Comparison of ENCODE assay signal across 13 cellular contexts in the genomic region with DNA sequence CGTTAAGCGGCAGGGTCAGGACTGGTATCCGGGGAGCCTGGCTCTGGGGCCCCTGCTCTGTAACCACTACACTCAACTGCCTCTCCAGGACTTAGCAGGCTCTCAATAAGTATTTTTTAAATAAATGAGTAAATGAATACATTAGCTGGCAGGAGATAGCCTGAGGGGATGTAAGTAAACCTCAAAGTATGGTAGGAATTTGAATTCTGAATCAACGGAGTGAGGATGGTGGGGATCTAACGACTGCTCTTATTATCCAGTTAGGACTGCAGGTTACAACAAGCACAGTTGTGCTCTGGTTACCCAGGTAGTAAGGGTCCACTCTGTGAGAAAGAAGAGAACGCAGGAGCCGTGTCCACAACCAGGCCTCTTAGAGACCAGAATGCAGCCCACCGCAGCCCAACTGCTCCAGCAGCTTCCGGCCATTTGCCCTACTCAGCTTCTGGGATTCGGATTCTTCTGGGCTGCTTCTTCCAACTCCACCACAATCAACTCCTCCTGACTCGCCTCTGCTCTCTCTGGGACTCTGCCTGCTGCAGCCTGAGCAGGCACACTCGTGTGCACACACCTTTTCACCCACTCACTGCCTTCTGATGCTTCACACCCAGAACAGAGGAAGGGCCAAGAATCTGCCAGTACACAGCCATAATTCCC. TPM values are rescaled to one million over a fixed set of nuclear protein-coding genes. Genes with fewer than 3 reads are reported as not detected.
DNase-seq lines count a peak whose midpoint lies in the region; ATAC-seq, FAIRE-seq and TF ChIP-seq lines count a peak whose summit lies in the region.
"Had no signal": no experiment of that assay in that cellular context is flagged by ENCODE, and none has a peak within 500 bp of the region (broad histone marks: within the 10 kb centered on the region; RNA-seq: fewer than 3 reads in every experiment).

No MANE protein-coding gene starts in this region.

- peak; percentile 60 for FAIRE-seq in H54 (lab: Jason Lieb, UNC)

- no peaks in the 10 kb centered on the region for H3K36me3 ChIP-seq in SJCRH30
- no peaks in the 10 kb centered on the region for H3K36me3 ChIP-seq in osteoblast (ENCODE audit: insufficient read depth, low read length)
- H3K36me3 ChIP-seq in ascending aorta = no peaks in the 10 kb centered on the region
- no peaks in the 10 kb centered on the region for H3K36me3 ChIP-seq in sigmoid colon
- no peaks in the 10 kb centered on the region for H3K36me3 ChIP-seq in effector memory CD4-positive, alpha-beta T cell (ENCODE audit: control insufficient read depth, insufficient read depth, low read length)
- H3K36me3 ChIP-seq: right atrium auricular region, tibial artery had no signal

- peaks cover 16% of the 10 kb centered on the region for H3K4me1 ChIP-seq in SJCRH30
- H3K4me1 ChIP-seq in osteoblast (ENCODE audit: insufficient read depth, low read length) = peaks cover 13% of the 10 kb centered on the region
- no peaks in the 10 kb centered on the region for H3K4me1 ChIP-seq in ascending aorta
- H3K4me1 ChIP-seq in sigmoid colon = peaks cover 0 to 15% (median 9%) of the 10 kb centered on the region in 4 donors
- H3K4me1 ChIP-seq in effector memory CD4-positive, alpha-beta T cell (ENCODE audit: control insufficient read depth, insufficient read depth, low read length, poor library complexity, severe bottlenecking) = no peaks in the 10 kb centered on the region

- peaks cover 88% of the 10 kb centered on the region for H3K79me2 ChIP-seq in osteoblast (ENCODE audit: insufficient read depth, low read length)

- TF ChIP-seq EP300 in sigmoid colon (IDR thresholded peaks at IDR 0.05) = no peak

- WGBS in sigmoid colon, 2 donors = 91 to 95% methylated on average over 12 of the region's 12 CpGs

- ATAC-seq in GM19397 (IDR thresholded peaks at IDR 0.05; ENCODE audit: unreplicated experiment) = no peak

- H3K27me3 ChIP-seq in SJCRH30 (no peaks in the 10 kb centered on the region), osteoblast (ENCODE audit: insufficient read depth, low read length) (no peaks in the 10 kb centered on the region), ascending aorta (no peaks in the 10 kb centered on the region), sigmoid colon (no peaks in the 10 kb centered on the region)
- H3K27me3 ChIP-seq in effector memory CD4-positive, alpha-beta T cell (replicated peaks; ENCODE audit: control insufficient read depth, insufficient read depth, low read length, poor library complexity, severe bottlenecking) = no peaks in the 10 kb centered on the region
- H3K27me3 ChIP-seq: right atrium auricular region, tibial artery had no signal

- no peak overlapping the region for H3K4me3 ChIP-seq in SJCRH30
- H3K4me3 ChIP-seq in epithelial cell of esophagus (ENCODE audit: low read length) = no peak overlapping the region
- no peak overlapping the region for H3K4me3 ChIP-seq in osteoblast (ENCODE audit: insufficient read depth, low read length)
- H3K4me3 ChIP-seq in ascending aorta = no peak overlapping the region
- H3K4me3 ChIP-seq in sigmoid colon = no peak overlapping the region
- no peak overlapping the region for H3K4me3 ChIP-seq in effector memory CD4-positive, alpha-beta T cell (ENCODE audit: insufficient read depth, low read depth, low read length, poor library complexity, severe bottlenecking)
- H3K4me3 ChIP-seq: right atrium auricular region, tibial artery had no signal

- peak; percentile 55 for DNase-seq in H54 (ENCODE audit: insufficient read length, low spot score)
- peak; percentile 39 to 64 for DNase-seq in SJCRH30
- peak; percentile 95 for DNase-seq in epithelial cell of esophagus (ENCODE audit: low read depth)
- peak; percentile 90 for DNase-seq in osteoblast (ENCODE audit: insufficient read length, low spot score, missing footprints)
- DNase-seq in ascending aorta (ENCODE audit: low spot score in 2 of 2) = no peak
- no peak for DNase-seq in sigmoid colon
- no peak for DNase-seq in effector memory CD4-positive, alpha-beta T cell
- DNase-seq: DMS153, Kasumi-1, NCI-H510A treated with DMSO at 0.1 percent for 48 hours, tibial artery had no signal

- H4K20me1 ChIP-seq in osteoblast (ENCODE audit: insufficient read depth, low read length) = peaks cover 89% of the 10 kb centered on the region

- H3K9me3 ChIP-seq in SJCRH30 (replicated peaks) (no peaks in the 10 kb centered on the region), osteoblast (ENCODE audit: low read depth, low read length) (no peaks in the 10 kb centered on the region), ascending aorta (no peaks in the 10 kb centered on the region), sigmoid colon (no peaks in the 10 kb centered on the region)
- H3K9me3 ChIP-seq in effector memory CD4-positive, alpha-beta T cell (ENCODE audit: control insufficient read depth, low read length) = no peaks in the 10 kb centered on the region
- H3K9me3 ChIP-seq: right atrium auricular region, tibial artery had no signal

- TF ChIP-seq POLR2A in H54 (IDR thresholded peaks at IDR 0.05; ENCODE audit: low read depth, low read length) (no peak), sigmoid colon (IDR thresholded peaks at IDR 0.05) (no peak)

- H3K27ac ChIP-seq in SJCRH30 (no peak overlapping the region), osteoblast (ENCODE audit: low read depth, low read length) (no peak overlapping the region), ascending aorta (no peak overlapping the region), sigmoid colon (no peak overlapping the region)
- no peak overlapping the region for H3K27ac ChIP-seq in effector memory CD4-positive, alpha-beta T cell (ENCODE audit: insufficient read depth, low read length, poor library complexity, severe bottlenecking)
- H3K27ac ChIP-seq: right atrium auricular region, tibial artery had no signal

- H2AFZ ChIP-seq in osteoblast (ENCODE audit: low read length) = no peak overlapping the region

- H3K4me2 ChIP-seq in osteoblast (ENCODE audit: insufficient read depth, low read length) = peak overlapping the region; percentile 54

- no peak for TF ChIP-seq CTCF in epithelial cell of esophagus (IDR thresholded peaks at IDR 0.05; ENCODE audit: insufficient read depth, low read depth, low read length, missing control alignments)
- no peak for TF ChIP-seq CTCF in osteoblast (IDR thresholded peaks at IDR 0.05; ENCODE audit: extremely low read depth, low read depth, low read length)
- no peak for TF ChIP-seq CTCF in ascending aorta (IDR thresholded peaks at IDR 0.05)
- no peak for TF ChIP-seq CTCF in sigmoid colon (IDR thresholded peaks at IDR 0.05)

- intact Hi-C loops in ascending aorta (cut with DNase I) (no loop called here), sigmoid colon (cut with DNase I) (no loop called here)

RNA-seq across cellular contexts. Expression of gene MED27, which starts 52.6 kb away (rescaled TPM):
- total RNA-seq in SJCRH30 (2014; rRNA removed; shearing (Covaris generic)) = 45.3 and 50.7 TPM in 2 replicates
- total RNA-seq in osteoblast (25.7 and 30.9 TPM in 2 replicates), ascending aorta (19.4 TPM), sigmoid colon (10 to 100 TPM; 11.9 to 19.7 (median 15.5) TPM)
- 10 to 100 TPM; 13.8 to 18.0 (median 16.2) TPM for polyA plus RNA-seq in sigmoid colon

Comparison
In these comparisons a context has a peak if more than half of its experiments do, and no peak if none do; other contexts are left out.
1. DNase-seq: peak in H54 (single experiment), SJCRH30 (2 of 2), epithelial cell of esophagus (single experiment) and osteoblast (single experiment); none in ascending aorta (0 of 2), sigmoid colon (single experiment) and effector memory CD4-positive, alpha-beta T cell (0 of 3).